ENCODE assay signal across 1 cellular context in the genomic region with DNA sequence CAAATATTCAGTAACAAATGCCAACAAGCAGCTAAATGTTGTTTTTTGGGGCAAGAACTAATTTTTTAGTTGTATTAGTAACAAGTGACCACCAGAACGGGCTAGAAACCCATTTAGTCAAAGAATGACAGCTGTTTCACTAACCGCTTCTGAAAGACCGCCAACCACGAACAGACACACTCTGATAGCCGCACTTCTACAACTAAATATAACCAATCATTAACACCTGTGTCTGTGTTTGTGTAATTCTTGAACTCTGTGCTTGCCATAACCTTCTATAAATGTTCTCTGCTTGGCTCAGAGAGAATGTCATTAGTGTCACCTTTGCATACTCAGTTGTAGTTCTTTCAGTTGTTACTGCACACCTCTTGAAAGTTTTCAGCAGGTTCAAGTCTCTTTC.
TF ChIP-seq lines count a peak whose summit lies in the region.

No MANE protein-coding gene starts in this region.

TF ChIP-seq in GM12878, 131 proteins besides CTCF, POLR2A, EP300 and RAD21 (continued from another document and continues in another):
- TF ChIP-seq, protein P1, sequence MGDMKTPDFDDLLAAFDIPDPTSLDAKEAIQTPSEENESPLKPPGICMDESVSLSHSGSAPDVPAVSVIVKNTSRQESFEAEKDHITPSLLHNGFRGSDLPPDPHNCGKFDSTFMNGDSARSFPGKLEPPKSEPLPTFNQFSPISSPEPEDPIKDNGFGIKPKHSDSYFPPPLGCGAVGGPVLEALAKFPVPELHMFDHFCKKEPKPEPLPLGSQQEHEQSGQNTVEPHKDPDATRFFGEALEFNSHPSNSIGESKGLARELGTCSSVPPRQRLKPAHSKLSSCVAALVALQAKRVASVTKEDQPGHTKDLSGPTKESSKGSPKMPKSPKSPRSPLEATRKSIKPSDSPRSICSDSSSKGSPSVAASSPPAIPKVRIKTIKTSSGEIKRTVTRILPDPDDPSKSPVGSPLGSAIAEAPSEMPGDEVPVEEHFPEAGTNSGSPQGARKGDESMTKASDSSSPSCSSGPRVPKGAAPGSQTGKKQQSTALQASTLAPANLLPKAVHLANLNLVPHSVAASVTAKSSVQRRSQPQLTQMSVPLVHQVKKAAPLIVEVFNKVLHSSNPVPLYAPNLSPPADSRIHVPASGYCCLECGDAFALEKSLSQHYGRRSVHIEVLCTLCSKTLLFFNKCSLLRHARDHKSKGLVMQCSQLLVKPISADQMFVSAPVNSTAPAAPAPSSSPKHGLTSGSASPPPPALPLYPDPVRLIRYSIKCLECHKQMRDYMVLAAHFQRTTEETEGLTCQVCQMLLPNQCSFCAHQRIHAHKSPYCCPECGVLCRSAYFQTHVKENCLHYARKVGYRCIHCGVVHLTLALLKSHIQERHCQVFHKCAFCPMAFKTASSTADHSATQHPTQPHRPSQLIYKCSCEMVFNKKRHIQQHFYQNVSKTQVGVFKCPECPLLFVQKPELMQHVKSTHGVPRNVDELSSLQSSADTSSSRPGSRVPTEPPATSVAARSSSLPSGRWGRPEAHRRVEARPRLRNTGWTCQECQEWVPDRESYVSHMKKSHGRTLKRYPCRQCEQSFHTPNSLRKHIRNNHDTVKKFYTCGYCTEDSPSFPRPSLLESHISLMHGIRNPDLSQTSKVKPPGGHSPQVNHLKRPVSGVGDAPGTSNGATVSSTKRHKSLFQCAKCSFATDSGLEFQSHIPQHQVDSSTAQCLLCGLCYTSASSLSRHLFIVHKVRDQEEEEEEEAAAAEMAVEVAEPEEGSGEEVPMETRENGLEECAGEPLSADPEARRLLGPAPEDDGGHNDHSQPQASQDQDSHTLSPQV (IDR thresholded peaks at IDR 0.05): no peak
- TF ChIP-seq, protein P2, sequence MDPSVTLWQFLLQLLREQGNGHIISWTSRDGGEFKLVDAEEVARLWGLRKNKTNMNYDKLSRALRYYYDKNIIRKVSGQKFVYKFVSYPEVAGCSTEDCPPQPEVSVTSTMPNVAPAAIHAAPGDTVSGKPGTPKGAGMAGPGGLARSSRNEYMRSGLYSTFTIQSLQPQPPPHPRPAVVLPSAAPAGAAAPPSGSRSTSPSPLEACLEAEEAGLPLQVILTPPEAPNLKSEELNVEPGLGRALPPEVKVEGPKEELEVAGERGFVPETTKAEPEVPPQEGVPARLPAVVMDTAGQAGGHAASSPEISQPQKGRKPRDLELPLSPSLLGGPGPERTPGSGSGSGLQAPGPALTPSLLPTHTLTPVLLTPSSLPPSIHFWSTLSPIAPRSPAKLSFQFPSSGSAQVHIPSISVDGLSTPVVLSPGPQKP (IDR thresholded peaks at IDR 0.05; ENCODE audit: low read depth, low read length): no peak
- TF ChIP-seq PML (IDR thresholded peaks at IDR 0.05; ENCODE audit: low read length): no peak
- TF ChIP-seq IKZF2 (IDR thresholded peaks at IDR 0.05): peak; percentile 59 to 70
- TF ChIP-seq, protein P3, sequence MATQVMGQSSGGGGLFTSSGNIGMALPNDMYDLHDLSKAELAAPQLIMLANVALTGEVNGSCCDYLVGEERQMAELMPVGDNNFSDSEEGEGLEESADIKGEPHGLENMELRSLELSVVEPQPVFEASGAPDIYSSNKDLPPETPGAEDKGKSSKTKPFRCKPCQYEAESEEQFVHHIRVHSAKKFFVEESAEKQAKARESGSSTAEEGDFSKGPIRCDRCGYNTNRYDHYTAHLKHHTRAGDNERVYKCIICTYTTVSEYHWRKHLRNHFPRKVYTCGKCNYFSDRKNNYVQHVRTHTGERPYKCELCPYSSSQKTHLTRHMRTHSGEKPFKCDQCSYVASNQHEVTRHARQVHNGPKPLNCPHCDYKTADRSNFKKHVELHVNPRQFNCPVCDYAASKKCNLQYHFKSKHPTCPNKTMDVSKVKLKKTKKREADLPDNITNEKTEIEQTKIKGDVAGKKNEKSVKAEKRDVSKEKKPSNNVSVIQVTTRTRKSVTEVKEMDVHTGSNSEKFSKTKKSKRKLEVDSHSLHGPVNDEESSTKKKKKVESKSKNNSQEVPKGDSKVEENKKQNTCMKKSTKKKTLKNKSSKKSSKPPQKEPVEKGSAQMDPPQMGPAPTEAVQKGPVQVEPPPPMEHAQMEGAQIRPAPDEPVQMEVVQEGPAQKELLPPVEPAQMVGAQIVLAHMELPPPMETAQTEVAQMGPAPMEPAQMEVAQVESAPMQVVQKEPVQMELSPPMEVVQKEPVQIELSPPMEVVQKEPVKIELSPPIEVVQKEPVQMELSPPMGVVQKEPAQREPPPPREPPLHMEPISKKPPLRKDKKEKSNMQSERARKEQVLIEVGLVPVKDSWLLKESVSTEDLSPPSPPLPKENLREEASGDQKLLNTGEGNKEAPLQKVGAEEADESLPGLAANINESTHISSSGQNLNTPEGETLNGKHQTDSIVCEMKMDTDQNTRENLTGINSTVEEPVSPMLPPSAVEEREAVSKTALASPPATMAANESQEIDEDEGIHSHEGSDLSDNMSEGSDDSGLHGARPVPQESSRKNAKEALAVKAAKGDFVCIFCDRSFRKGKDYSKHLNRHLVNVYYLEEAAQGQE (IDR thresholded peaks at IDR 0.05; ENCODE audit: low read depth, low read length): no peak
- TF ChIP-seq, protein P4, sequence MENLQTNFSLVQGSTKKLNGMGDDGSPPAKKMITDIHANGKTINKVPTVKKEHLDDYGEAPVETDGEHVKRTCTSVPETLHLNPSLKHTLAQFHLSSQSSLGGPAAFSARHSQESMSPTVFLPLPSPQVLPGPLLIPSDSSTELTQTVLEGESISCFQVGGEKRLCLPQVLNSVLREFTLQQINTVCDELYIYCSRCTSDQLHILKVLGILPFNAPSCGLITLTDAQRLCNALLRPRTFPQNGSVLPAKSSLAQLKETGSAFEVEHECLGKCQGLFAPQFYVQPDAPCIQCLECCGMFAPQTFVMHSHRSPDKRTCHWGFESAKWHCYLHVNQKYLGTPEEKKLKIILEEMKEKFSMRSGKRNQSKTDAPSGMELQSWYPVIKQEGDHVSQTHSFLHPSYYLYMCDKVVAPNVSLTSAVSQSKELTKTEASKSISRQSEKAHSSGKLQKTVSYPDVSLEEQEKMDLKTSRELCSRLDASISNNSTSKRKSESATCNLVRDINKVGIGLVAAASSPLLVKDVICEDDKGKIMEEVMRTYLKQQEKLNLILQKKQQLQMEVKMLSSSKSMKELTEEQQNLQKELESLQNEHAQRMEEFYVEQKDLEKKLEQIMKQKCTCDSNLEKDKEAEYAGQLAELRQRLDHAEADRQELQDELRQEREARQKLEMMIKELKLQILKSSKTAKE (IDR thresholded peaks at IDR 0.05; ENCODE audit: low read depth, poor library complexity, severe bottlenecking): peak; percentile 55
- no peak for TF ChIP-seq NFXL1 (IDR thresholded peaks at IDR 0.05; ENCODE audit: borderline replicate concordance)
- peak; percentile 35; the same call in 1 of the 2 replicates for TF ChIP-seq PAX5 (IDR thresholded peaks at IDR 0.05; ENCODE audit: borderline replicate concordance, low read depth, low read length)
- no peak for TF ChIP-seq HDGF (IDR thresholded peaks at IDR 0.05)
- TF ChIP-seq TCF3 (IDR thresholded peaks at IDR 0.05; ENCODE audit: borderline replicate concordance, insufficient read depth, low read depth, low read length): 0 out of 2 replicates have a peak, but pooled peaks have one; percentile 42
- no peak for TF ChIP-seq SMARCA5 (IDR thresholded peaks at IDR 0.05)
- 0 out of 2 replicates have a peak, but pooled peaks have one; percentile 60 for TF ChIP-seq NBN (IDR thresholded peaks at IDR 0.05)
- TF ChIP-seq, protein P5, sequence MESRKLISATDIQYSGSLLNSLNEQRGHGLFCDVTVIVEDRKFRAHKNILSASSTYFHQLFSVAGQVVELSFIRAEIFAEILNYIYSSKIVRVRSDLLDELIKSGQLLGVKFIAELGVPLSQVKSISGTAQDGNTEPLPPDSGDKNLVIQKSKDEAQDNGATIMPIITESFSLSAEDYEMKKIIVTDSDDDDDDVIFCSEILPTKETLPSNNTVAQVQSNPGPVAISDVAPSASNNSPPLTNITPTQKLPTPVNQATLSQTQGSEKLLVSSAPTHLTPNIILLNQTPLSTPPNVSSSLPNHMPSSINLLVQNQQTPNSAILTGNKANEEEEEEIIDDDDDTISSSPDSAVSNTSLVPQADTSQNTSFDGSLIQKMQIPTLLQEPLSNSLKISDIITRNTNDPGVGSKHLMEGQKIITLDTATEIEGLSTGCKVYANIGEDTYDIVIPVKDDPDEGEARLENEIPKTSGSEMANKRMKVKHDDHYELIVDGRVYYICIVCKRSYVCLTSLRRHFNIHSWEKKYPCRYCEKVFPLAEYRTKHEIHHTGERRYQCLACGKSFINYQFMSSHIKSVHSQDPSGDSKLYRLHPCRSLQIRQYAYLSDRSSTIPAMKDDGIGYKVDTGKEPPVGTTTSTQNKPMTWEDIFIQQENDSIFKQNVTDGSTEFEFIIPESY (IDR thresholded peaks at IDR 0.05): no peak
- TF ChIP-seq CREB1 (IDR thresholded peaks at IDR 0.05; ENCODE audit: low read depth): no peak
- TF ChIP-seq RB1 (IDR thresholded peaks at IDR 0.05; ENCODE audit: borderline replicate concordance): no peak
- TF ChIP-seq ZBED1 (IDR thresholded peaks at IDR 0.05; ENCODE audit: borderline replicate concordance): no peak
- TF ChIP-seq CHD2 (IDR thresholded peaks at IDR 0.05; ENCODE audit: borderline replicate concordance, low read depth, low read length): no peak
- TF ChIP-seq HCFC1 (IDR thresholded peaks at IDR 0.05; ENCODE audit: low read length): no peak
- TF ChIP-seq, protein P6, sequence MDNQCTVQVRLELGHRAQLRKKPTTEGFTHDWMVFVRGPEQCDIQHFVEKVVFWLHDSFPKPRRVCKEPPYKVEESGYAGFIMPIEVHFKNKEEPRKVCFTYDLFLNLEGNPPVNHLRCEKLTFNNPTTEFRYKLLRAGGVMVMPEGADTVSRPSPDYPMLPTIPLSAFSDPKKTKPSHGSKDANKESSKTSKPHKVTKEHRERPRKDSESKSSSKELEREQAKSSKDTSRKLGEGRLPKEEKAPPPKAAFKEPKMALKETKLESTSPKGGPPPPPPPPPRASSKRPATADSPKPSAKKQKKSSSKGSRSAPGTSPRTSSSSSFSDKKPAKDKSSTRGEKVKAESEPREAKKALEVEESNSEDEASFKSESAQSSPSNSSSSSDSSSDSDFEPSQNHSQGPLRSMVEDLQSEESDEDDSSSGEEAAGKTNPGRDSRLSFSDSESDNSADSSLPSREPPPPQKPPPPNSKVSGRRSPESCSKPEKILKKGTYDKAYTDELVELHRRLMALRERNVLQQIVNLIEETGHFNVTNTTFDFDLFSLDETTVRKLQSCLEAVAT (IDR thresholded peaks at IDR 0.05): peak; percentile 86
- peak; percentile 94 for TF ChIP-seq MTA2 (IDR thresholded peaks at IDR 0.05; ENCODE audit: low read depth)
- TF ChIP-seq TBL1XR1 (IDR thresholded peaks at IDR 0.05; ENCODE audit: low read depth, low read length): no peak
- no peak for TF ChIP-seq FOXK2 (IDR thresholded peaks at IDR 0.05)
- no peak for TF ChIP-seq RFX5 (IDR thresholded peaks at IDR 0.05; ENCODE audit: low read depth, low read length)
- TF ChIP-seq TCF12 (IDR thresholded peaks at IDR 0.05; ENCODE audit: low read depth, low read length): peak; percentile 61; the same call in 1 of the 2 replicates
- no peak for TF ChIP-seq TARDBP (IDR thresholded peaks at IDR 0.05; ENCODE audit: borderline replicate concordance)
- TF ChIP-seq, protein P7, sequence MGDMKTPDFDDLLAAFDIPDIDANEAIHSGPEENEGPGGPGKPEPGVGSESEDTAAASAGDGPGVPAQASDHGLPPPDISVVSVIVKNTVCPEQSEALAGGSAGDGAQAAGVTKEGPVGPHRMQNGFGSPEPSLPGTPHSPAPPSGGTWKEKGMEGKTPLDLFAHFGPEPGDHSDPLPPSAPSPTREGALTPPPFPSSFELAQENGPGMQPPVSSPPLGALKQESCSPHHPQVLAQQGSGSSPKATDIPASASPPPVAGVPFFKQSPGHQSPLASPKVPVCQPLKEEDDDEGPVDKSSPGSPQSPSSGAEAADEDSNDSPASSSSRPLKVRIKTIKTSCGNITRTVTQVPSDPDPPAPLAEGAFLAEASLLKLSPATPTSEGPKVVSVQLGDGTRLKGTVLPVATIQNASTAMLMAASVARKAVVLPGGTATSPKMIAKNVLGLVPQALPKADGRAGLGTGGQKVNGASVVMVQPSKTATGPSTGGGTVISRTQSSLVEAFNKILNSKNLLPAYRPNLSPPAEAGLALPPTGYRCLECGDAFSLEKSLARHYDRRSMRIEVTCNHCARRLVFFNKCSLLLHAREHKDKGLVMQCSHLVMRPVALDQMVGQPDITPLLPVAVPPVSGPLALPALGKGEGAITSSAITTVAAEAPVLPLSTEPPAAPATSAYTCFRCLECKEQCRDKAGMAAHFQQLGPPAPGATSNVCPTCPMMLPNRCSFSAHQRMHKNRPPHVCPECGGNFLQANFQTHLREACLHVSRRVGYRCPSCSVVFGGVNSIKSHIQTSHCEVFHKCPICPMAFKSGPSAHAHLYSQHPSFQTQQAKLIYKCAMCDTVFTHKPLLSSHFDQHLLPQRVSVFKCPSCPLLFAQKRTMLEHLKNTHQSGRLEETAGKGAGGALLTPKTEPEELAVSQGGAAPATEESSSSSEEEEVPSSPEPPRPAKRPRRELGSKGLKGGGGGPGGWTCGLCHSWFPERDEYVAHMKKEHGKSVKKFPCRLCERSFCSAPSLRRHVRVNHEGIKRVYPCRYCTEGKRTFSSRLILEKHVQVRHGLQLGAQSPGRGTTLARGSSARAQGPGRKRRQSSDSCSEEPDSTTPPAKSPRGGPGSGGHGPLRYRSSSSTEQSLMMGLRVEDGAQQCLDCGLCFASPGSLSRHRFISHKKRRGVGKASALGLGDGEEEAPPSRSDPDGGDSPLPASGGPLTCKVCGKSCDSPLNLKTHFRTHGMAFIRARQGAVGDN (IDR thresholded peaks at IDR 0.05): no peak
- TF ChIP-seq MEF2A (IDR thresholded peaks at IDR 0.05; ENCODE audit: insufficient read depth, low read depth, low read length): 0 out of 2 replicates have a peak, but pooled peaks have one; percentile 32
- peak; percentile 69 for TF ChIP-seq NR2F1 (conservative IDR thresholded peaks at IDR 0.05)
- no peak for TF ChIP-seq RELA (IDR thresholded peaks at IDR 0.05; ENCODE audit: borderline replicate concordance, partially characterized antibody)
- TF ChIP-seq, protein P8, sequence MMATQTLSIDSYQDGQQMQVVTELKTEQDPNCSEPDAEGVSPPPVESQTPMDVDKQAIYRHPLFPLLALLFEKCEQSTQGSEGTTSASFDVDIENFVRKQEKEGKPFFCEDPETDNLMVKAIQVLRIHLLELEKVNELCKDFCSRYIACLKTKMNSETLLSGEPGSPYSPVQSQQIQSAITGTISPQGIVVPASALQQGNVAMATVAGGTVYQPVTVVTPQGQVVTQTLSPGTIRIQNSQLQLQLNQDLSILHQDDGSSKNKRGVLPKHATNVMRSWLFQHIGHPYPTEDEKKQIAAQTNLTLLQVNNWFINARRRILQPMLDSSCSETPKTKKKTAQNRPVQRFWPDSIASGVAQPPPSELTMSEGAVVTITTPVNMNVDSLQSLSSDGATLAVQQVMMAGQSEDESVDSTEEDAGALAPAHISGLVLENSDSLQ (IDR thresholded peaks at IDR 0.05): peak; percentile 61; the same call in 1 of the 2 replicates
- TF ChIP-seq IKZF1 (conservative IDR thresholded peaks at IDR 0.05): no peak; the same call in 1 of the 2 replicates
- TF ChIP-seq SMAD5 (IDR thresholded peaks at IDR 0.05; ENCODE audit: low read depth): no peak
- TF ChIP-seq ZNF217 (IDR thresholded peaks at IDR 0.05): peak; percentile 86; the same call in 1 of the 2 replicates
- peak; percentile 59; the same call in 1 of the 2 replicates for TF ChIP-seq ATF7 (IDR thresholded peaks at IDR 0.05; ENCODE audit: low read depth)
- no peak for TF ChIP-seq NFYA (IDR thresholded peaks at IDR 0.05; ENCODE audit: borderline replicate concordance, low read depth, low read length)
- no peak for TF ChIP-seq RAD51 (IDR thresholded peaks at IDR 0.05)
- TF ChIP-seq MEF2B (IDR thresholded peaks at IDR 0.05; ENCODE audit: partially characterized antibody, poor library complexity, severe bottlenecking): peak; percentile 81
- peak; percentile 57; the same call in 1 of the 2 replicates for TF ChIP-seq BCL11A (IDR thresholded peaks at IDR 0.05; ENCODE audit: low read depth, low read length)
- no peak for TF ChIP-seq SMAD1 (IDR thresholded peaks at IDR 0.05; ENCODE audit: low read depth, partially characterized antibody)
- TF ChIP-seq DPF2 (IDR thresholded peaks at IDR 0.05): peak; percentile 57; the same call in 1 of the 2 replicates
- no peak for TF ChIP-seq CREM (IDR thresholded peaks at IDR 0.05; ENCODE audit: low read depth)
